ENCODE assay signal across 10 cellular contexts in genomic region chr18:3321133-3321812, GRCh38. TPM values are rescaled to one million over a fixed set of nuclear protein-coding genes. Genes with fewer than 3 reads are reported as not detected.
DNase-seq lines count a peak whose midpoint lies in the region; ATAC-seq and TF ChIP-seq lines count a peak whose summit lies in the region.
"Had no signal": no experiment of that assay in that cellular context is flagged by ENCODE, and none has a peak within 500 bp of the region (broad histone marks: within the 10 kb centered on the region; RNA-seq: fewer than 3 reads in every experiment).

No MANE protein-coding gene starts in this region.

- DNase-seq in EL = peak; percentile 89
- DNase-seq in NCI-H2171 (lab: John Stamatoyannopoulos, UW) = peak; percentile 10
- peak; percentile 89 for DNase-seq in astrocyte of the spinal cord (ENCODE audit: low read depth, low spot score)
- DNase-seq in myocyte (ENCODE audit: low read depth) = peak; percentile 73
- no peak for DNase-seq in Right ventricle myocardium superior
- no peak for DNase-seq in SW480 (ENCODE audit: low spot score)
- DNase-seq: activated naive CD8-positive, alpha-beta T cell treated with anti-CD3 and anti-CD28 coated beads, Interleukin-2, amount 10 ng/mL, durations not matched to agents 7 days and 5 days; MM.1S had no signal

- no peak overlapping the region for H3K4me3 ChIP-seq in astrocyte of the spinal cord (ENCODE audit: low read depth, low read length)

- in situ Hi-C loops in astrocyte of the spinal cord (cut with HindIII; ENCODE audit: low sequenced_read_pairs) = no loop called here

- intact Hi-C loops in Right ventricle myocardium superior (cut with DNase I) = no loop called here

- no peak for ATAC-seq in GM18873 (IDR thresholded peaks at IDR 0.05; ENCODE audit: low FRiP score, unreplicated experiment)
- no peak for ATAC-seq in HG03342 (IDR thresholded peaks at IDR 0.05; ENCODE audit: unreplicated experiment)
- ATAC-seq in Right ventricle myocardium superior (ENCODE audit: poor library complexity) = no peak

- no peak for TF ChIP-seq CTCF in astrocyte of the spinal cord (IDR thresholded peaks at IDR 0.05; ENCODE audit: low read depth, low read length)

RNA-seq across cellular contexts. Expression of gene MYL12B, which starts 59.3 kb away (rescaled TPM):
- total RNA-seq in myocyte (284 and 330 TPM in 2 replicates), Right ventricle myocardium superior (154 TPM)
- 624 TPM for polyA plus RNA-seq in myocyte (2012)

Comparison
In these comparisons a context has a peak if more than half of its experiments do, and no peak if none do; other contexts are left out.
1. DNase-seq: peak in EL (single experiment), NCI-H2171 (single experiment), astrocyte of the spinal cord (single experiment) and myocyte (single experiment); none in Right ventricle myocardium superior (single experiment) and SW480 (single experiment).